23 cellular contexts compared by ENCODE assay signal in genomic region chr16:27754788-27755690, GRCh38.
DNase-seq lines count a peak whose midpoint lies in the region; ATAC-seq and TF ChIP-seq lines count a peak whose summit lies in the region.
"Had no signal": no experiment of that assay in that cellular context is flagged by ENCODE, and none has a peak within 500 bp of the region (broad histone marks: within the 10 kb centered on the region; RNA-seq: fewer than 3 reads in every experiment).

No MANE protein-coding gene starts in this region.

- no peaks in the 10 kb centered on the region for H3K4me1 Mint-ChIP-seq in activated CD4-positive, alpha-beta T cell treated with anti-CD3 and anti-CD28 coated beads, Interleukin-2, amount 10 ng/mL, durations not matched to agents 24 days and 14 days
- peaks cover 5% of the 10 kb centered on the region for H3K4me1 Mint-ChIP-seq in endothelial cell (ENCODE audit: unreplicated experiment)
- no peaks in the 10 kb centered on the region for H3K4me1 Mint-ChIP-seq in progenitor cell of endocrine pancreas (ENCODE audit: low read depth)

- H3K27me3 ChIP-seq in foreskin keratinocyte = no peaks in the 10 kb centered on the region

- H3K36me3 Mint-ChIP-seq in activated CD4-positive, alpha-beta T cell treated with anti-CD3 and anti-CD28 coated beads, Interleukin-2, amount 10 ng/mL, durations not matched to agents 24 days and 14 days (ENCODE audit: low read depth) = no peaks in the 10 kb centered on the region
- peaks cover 33% of the 10 kb centered on the region for H3K36me3 Mint-ChIP-seq in endothelial cell (ENCODE audit: low read depth, unreplicated experiment)
- H3K36me3 Mint-ChIP-seq in progenitor cell of endocrine pancreas (ENCODE audit: insufficient read depth) = peaks cover 10% of the 10 kb centered on the region

- H3K4me1 ChIP-seq in HEK293 (ENCODE audit: control insufficient read depth, insufficient read depth, low read length) (no peaks in the 10 kb centered on the region), foreskin keratinocyte (peaks cover 7% of the 10 kb centered on the region)

- H3K27ac Mint-ChIP-seq in activated CD4-positive, alpha-beta T cell treated with anti-CD3 and anti-CD28 coated beads, Interleukin-2, amount 10 ng/mL, durations not matched to agents 24 days and 14 days = peak overlapping the region; percentile 47
- H3K27ac Mint-ChIP-seq in endothelial cell (ENCODE audit: unreplicated experiment) (no peak overlapping the region), progenitor cell of endocrine pancreas (peak overlapping the region; percentile 87)

- no peaks in the 10 kb centered on the region for H3K9me3 Mint-ChIP-seq in activated CD4-positive, alpha-beta T cell treated with anti-CD3 and anti-CD28 coated beads, Interleukin-2, amount 10 ng/mL, durations not matched to agents 24 days and 14 days
- H3K9me3 Mint-ChIP-seq in endothelial cell (ENCODE audit: unreplicated experiment) (no peaks in the 10 kb centered on the region), progenitor cell of endocrine pancreas (ENCODE audit: low read depth) (no peaks in the 10 kb centered on the region)
- H3K9me3 Mint-ChIP-seq: CD8-positive, alpha-beta memory T cell had no signal

- H3K27ac ChIP-seq in HEK293 (ENCODE audit: extremely low read depth, low read depth, low read length) = no peak overlapping the region
- no peak overlapping the region for H3K27ac ChIP-seq in foreskin keratinocyte

- no peaks in the 10 kb centered on the region for H3K36me3 ChIP-seq in HEK293 (ENCODE audit: control insufficient read depth in 2 of 2, insufficient read depth in 1 of 2, low read length in 2 of 2)

- DNase-seq in activated CD4-positive, alpha-beta T cell treated with anti-CD3 and anti-CD28 coated beads, Interleukin-2, amount 10 ng/mL, durations not matched to agents 24 days and 14 days = no peak
- DNase-seq in activated CD4-positive, alpha-beta T cell treated with anti-CD3 and anti-CD28 coated beads for 4 hours = no peak
- DNase-seq in endothelial cell (ENCODE audit: low spot score) = no peak
- DNase-seq in progenitor cell of endocrine pancreas (ENCODE audit: low spot score, unreplicated experiment) = no peak
- no peak for DNase-seq in NCI-H774 (lab: John Stamatoyannopoulos, UW)
- no peak for DNase-seq in foreskin keratinocyte
- no peak for DNase-seq in stimulated activated naive CD4-positive, alpha-beta T cell (lab: John Stamatoyannopoulos, UW)
- DNase-seq: 8988T; CD8-positive, alpha-beta memory T cell; DMS79 treated with DMSO at 0.1 percent for 48 hours; GDM1; IMR-90; Kasumi-1; MM.1S; NCI-H1105 treated with DMSO at 0.1 percent for 48 hours; NCI-H1694 treated with DMSO at 0.1 percent for 48 hours; NCI-H2107; NCI-H345; NCI-H526; NK-92 treated with Interleukin-12 subunit alpha and Interleukin-12 subunit beta, amount 100 ng/mL, for 24 hours; OCI-M1; SIG-M5 had no signal

- H3K4me3 ChIP-seq in HEK293 (ENCODE audit: low read depth, low read length) = no peak overlapping the region

- POLR2A ChIA-PET in HEK293 (lab: Yijun Ruan, JAX) = no interaction called here

- no peak overlapping the region for H3K4me3 Mint-ChIP-seq in activated CD4-positive, alpha-beta T cell treated with anti-CD3 and anti-CD28 coated beads, Interleukin-2, amount 10 ng/mL, durations not matched to agents 24 days and 14 days
- H3K4me3 Mint-ChIP-seq in endothelial cell (ENCODE audit: unreplicated experiment) (peak overlapping the region; percentile 51), progenitor cell of endocrine pancreas (ENCODE audit: low read depth) (no peak overlapping the region)
- H3K4me3 Mint-ChIP-seq: CD8-positive, alpha-beta memory T cell had no signal

- no peaks in the 10 kb centered on the region for H3K27me3 Mint-ChIP-seq in activated CD4-positive, alpha-beta T cell treated with anti-CD3 and anti-CD28 coated beads, Interleukin-2, amount 10 ng/mL, durations not matched to agents 24 days and 14 days
- H3K27me3 Mint-ChIP-seq in endothelial cell (ENCODE audit: unreplicated experiment) (peaks cover 6% of the 10 kb centered on the region), progenitor cell of endocrine pancreas (no peaks in the 10 kb centered on the region)
- H3K27me3 Mint-ChIP-seq: CD8-positive, alpha-beta memory T cell had no signal

- no peak for ATAC-seq in foreskin keratinocyte

- intact Hi-C loops in activated CD4-positive, alpha-beta T cell treated with anti-CD3 and anti-CD28 coated beads, Interleukin-2, amount 10 ng/mL, durations not matched to agents 24 days and 14 days (cut with micrococcal nuclease) = no loop called here

- TF ChIP-seq CTCF in HEK293 (tag by site-specific recombination; IDR thresholded peaks at IDR 0.05) = no peak
- no peak for TF ChIP-seq CTCF in endothelial cell (IDR thresholded peaks at IDR 0.05; ENCODE audit: unreplicated experiment)
- no peak for TF ChIP-seq CTCF in progenitor cell of endocrine pancreas (IDR thresholded peaks at IDR 0.05; ENCODE audit: unreplicated experiment)
- TF ChIP-seq CTCF in foreskin keratinocyte (conservative IDR thresholded peaks at IDR 0.05) = no peak

- CTCF ChIA-PET in HEK293 (lab: Yijun Ruan, JAX) = interaction anchor here (0.5 to 0.7 kb wide), 2 partner anchors 316 to 599 kb away, joined by 3 read pairs; no protein-coding TSS in a partner anchor

- H3K9me3 ChIP-seq in HEK293 (ENCODE audit: control insufficient read depth, insufficient read depth, low read depth, low read length) = no peaks in the 10 kb centered on the region

TF ChIP-seq in HEK293, 187 proteins besides CTCF, POLR2A, EP300 and RAD21 (continues in another document):
- TF ChIP-seq EGR2 (tag by site-specific recombination; IDR thresholded peaks at IDR 0.05; ENCODE audit: low read depth) = no peak
- no peak for TF ChIP-seq BCL6B (tag by site-specific recombination; IDR thresholded peaks at IDR 0.05)
- TF ChIP-seq YY2 (tag by site-specific recombination; IDR thresholded peaks at IDR 0.05) = no peak
- peak; percentile 92 for TF ChIP-seq SCRT2 (tag by site-specific recombination; IDR thresholded peaks at IDR 0.05)
- TF ChIP-seq ZNF280D (tag by site-specific recombination; IDR thresholded peaks at IDR 0.05) = no peak
- TF ChIP-seq REPIN1 (tag by site-specific recombination; IDR thresholded peaks at IDR 0.05; ENCODE audit: low read depth) = no peak
- no peak for TF ChIP-seq ZBTB11 (tag by site-specific recombination; conservative IDR thresholded peaks at IDR 0.05; ENCODE audit: low read depth)
- no peak for TF ChIP-seq MEIS1 (CRISPR knock-in tag; IDR thresholded peaks at IDR 0.05; ENCODE audit: borderline replicate concordance)
- TF ChIP-seq ZNF548 (tag by site-specific recombination; IDR thresholded peaks at IDR 0.05) = no peak
- TF ChIP-seq ZNF473 (tag by site-specific recombination; IDR thresholded peaks at IDR 0.05) = no peak
